Comparison of ENCODE assay signal across 18 cellular contexts in genomic region chr1:116942344-116942743, GRCh38. TPM values are rescaled to one million over a fixed set of nuclear protein-coding genes. Genes with fewer than 3 reads are reported as not detected.
"Had no signal": no experiment of that assay in that cellular context is flagged by ENCODE, and none has a peak within 500 bp of the region (broad histone marks: within the 10 kb centered on the region; RNA-seq: fewer than 3 reads in every experiment).

No MANE protein-coding gene starts in this region.

- DNase-seq: activated CD4-positive, alpha-beta T cell treated with anti-CD3 and anti-CD28 coated beads, Interleukin-2, amount 50 U/mL, for 1 hour; dorsolateral prefrontal cortex; glutamatergic neuron; left cardiac atrium; midbrain; naive B cell; stimulated activated CD4-positive, alpha-beta T cell treated with anti-CD3 and anti-CD28 coated beads, Interleukin-12 subunit alpha, Interleukin-12 subunit beta, amount 100 ng/mL, for 4 hours; stimulated activated naive CD4-positive, alpha-beta T cell treated with Interleukin-2 at 50 U/mL for 16 hours; SW 1271; T1000; testis; WERI-Rb-1 had no signal

- H3K9me3 ChIP-seq: ascending aorta, prostate gland, SJSA1, testis had no signal

- H3K27me3 ChIP-seq: ascending aorta, dorsolateral prefrontal cortex, SJSA1, testis had no signal

- H3K4me1 ChIP-seq: prostate gland, SJSA1, testis had no signal

- H3K27ac ChIP-seq: ascending aorta, dorsolateral prefrontal cortex, prostate gland, SJSA1, testis, WERI-Rb-1 had no signal

- H3K4me3 ChIP-seq: ascending aorta, dorsolateral prefrontal cortex, lung, prostate gland, SJSA1, testis had no signal

- H3K36me3 ChIP-seq: prostate gland, SJSA1, WERI-Rb-1 had no signal

- ATAC-seq: esophagus mucosa, left cardiac atrium, sciatic nerve had no signal

- H3K36me3 Mint-ChIP-seq: naive B cell had no signal

- H3K4me1 Mint-ChIP-seq: naive B cell had no signal

- H3K27ac Mint-ChIP-seq: naive B cell had no signal

- H3K9me3 Mint-ChIP-seq: naive B cell had no signal

- H3K4me3 Mint-ChIP-seq: naive B cell had no signal

RNA-seq across cellular contexts. Expression of gene CD101, which starts 59.2 kb away (rescaled TPM):
- total RNA-seq: ascending aorta had no signal
